Comparison of ENCODE assay signal across 1 cellular context in the genomic region with DNA sequence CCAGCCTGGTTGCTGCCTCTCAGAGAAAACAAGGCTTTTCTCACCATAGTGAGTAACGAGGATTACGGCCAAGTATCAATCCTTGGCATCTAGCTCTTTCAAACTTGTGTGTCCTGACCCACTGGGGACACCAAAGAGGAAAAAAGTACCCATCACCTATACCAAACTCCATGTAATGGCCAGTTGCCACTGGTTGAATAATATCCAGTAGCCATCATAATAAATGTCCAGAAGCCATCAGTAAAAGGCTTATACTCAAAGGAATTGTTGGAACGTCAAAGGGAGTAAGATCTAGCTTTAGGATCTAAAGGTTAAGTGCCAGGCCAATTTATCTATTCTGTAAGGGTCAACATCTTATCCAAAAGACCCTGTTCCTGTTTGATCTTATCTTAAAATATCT.
TF ChIP-seq lines count a peak whose summit lies in the region.

No MANE protein-coding gene starts in this region.

TF ChIP-seq in K562, 482 proteins besides CTCF, POLR2A, EP300 and RAD21 (continued from another document):
- TF ChIP-seq GATAD2B (IDR thresholded peaks at IDR 0.05; ENCODE audit: borderline replicate concordance) (no peak), MAFF (IDR thresholded peaks at IDR 0.05; ENCODE audit: low read length) (no peak), NR1H2 (CRISPR knock-in tag; IDR thresholded peaks at IDR 0.05) (no peak), ZSCAN29 (IDR thresholded peaks at IDR 0.05) (no peak)
